9 cellular contexts compared by ENCODE assay signal in the genomic region with DNA sequence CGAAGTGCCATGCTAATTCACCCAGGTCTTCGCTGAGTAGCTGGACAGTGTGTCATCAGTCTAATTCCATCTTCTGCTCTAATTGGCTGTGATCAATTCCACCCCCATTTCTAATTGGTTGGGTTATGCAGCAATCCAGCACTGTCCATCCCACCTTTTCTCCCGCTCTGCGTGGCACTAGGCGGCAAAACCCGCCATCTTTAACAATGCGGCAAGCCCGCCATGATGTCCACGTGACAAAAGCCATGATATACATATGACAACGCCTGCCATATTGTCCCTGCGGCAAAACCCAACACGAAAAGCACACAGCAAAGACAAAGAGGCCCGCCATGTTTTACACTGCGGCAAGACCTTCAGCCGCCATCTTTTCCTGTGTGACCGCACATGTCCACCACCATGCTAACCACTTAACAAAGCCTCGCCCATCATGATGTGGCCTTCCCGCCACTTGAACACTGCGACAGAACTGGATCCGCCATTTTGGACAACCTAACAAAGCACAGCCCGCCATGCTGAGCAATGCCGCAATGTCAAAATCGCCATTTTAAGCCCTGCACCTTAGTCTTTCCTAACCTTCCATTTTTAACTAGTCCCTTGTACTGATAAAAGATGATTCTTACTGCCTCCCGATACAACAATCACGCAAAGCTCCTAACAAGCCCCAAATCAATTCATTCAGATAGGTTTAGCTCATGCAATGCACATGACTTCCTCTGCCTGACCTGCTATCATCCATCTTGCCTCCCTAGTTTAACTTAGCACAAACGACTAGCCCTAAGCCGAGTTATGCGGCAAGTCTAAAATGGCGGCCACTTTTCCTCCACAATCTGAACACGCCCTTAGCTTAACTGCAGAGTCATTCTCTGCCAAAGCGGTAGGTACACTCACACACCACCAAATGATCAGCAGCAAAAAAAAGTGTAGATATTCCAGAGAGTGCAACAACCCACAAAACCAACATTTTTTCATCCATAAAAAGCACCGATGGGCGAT. TPM values are rescaled to one million over a fixed set of nuclear protein-coding genes. Genes with fewer than 3 reads are reported as not detected.
DNase-seq lines count a peak whose midpoint lies in the region; ATAC-seq and TF ChIP-seq lines count a peak whose summit lies in the region.
"Had no signal": no experiment of that assay in that cellular context is flagged by ENCODE, and none has a peak within 500 bp of the region (broad histone marks: within the 10 kb centered on the region; RNA-seq: fewer than 3 reads in every experiment).

No MANE protein-coding gene starts in this region.

- peak overlapping the region; percentile 90 for H3K27ac ChIP-seq in SK-N-MC

- peaks cover 24% of the 10 kb centered on the region for H3K36me3 ChIP-seq in SK-N-MC (ENCODE audit: insufficient read depth, low read length)

- no peaks in the 10 kb centered on the region for H3K36me3 Mint-ChIP-seq in immature natural killer cell

- peak; percentile 91 for DNase-seq in AG09309 (ENCODE audit: low read depth)
- peak; percentile 79 for DNase-seq in SK-N-MC (ENCODE audit: low read depth, low spot score)
- peak; percentile 84 to 88 (median 87) for DNase-seq in immature natural killer cell
- DNase-seq in COR-L47 (lab: John Stamatoyannopoulos, UW): no peak
- DNase-seq in NCI-H1694 treated with DMSO at 0.1 percent for 48 hours (lab: John Stamatoyannopoulos, UW): no peak

- H3K4me1 Mint-ChIP-seq in immature natural killer cell: peaks cover 42 to 50% of the 10 kb centered on the region in 2 donors

- peak overlapping the region; percentile 64 for H3K4me3 ChIP-seq in AG09309 (ENCODE audit: control insufficient read depth, low read depth, low read length)
- H3K4me3 ChIP-seq in SK-N-MC: peak overlapping the region; percentile 77

- TF ChIP-seq CTCF in AG09309 (IDR thresholded peaks at IDR 0.05; ENCODE audit: control insufficient read depth, insufficient read depth, low read depth, low read length, missing control alignments): no peak

- peak overlapping the region; percentile 93 for H3K9ac ChIP-seq in SK-N-MC (ENCODE audit: insufficient read length)

- H3K27me3 Mint-ChIP-seq in immature natural killer cell (ENCODE audit: low read depth in 3 of 3): peaks cover 0 to 10% (median 9%) of the 10 kb centered on the region in 3 donors

- ATAC-seq in GM19467 (IDR thresholded peaks at IDR 0.05; ENCODE audit: unreplicated experiment) (peak; percentile 77), HG03442 (IDR thresholded peaks at IDR 0.05; ENCODE audit: unreplicated experiment) (no peak), GM21737 (IDR thresholded peaks at IDR 0.05; ENCODE audit: unreplicated experiment) (no peak)

- H3K4me3 Mint-ChIP-seq in immature natural killer cell: peak overlapping the region in 4 of 5 donors; percentile 90 to 95 (median 91)
- H3K4me3 Mint-ChIP-seq: T-helper 1 cell treated with Interleukin-12 subunit alpha and Interleukin-12 subunit beta and Interleukin-4 antibody, amounts not matched to agents 30 μg/mL and 1 μg/mL, for 36 hours had no signal

- H3K9me3 ChIP-seq in SK-N-MC (ENCODE audit: low read depth, low read length): no peaks in the 10 kb centered on the region

- H3K27ac Mint-ChIP-seq in immature natural killer cell: peak overlapping the region in 5 of 6 donors; percentile 91 to 94 (median 93)
- H3K27ac Mint-ChIP-seq: T-helper 1 cell treated with Interleukin-12 subunit alpha and Interleukin-12 subunit beta and Interleukin-4 antibody, amounts not matched to agents 30 μg/mL and 1 μg/mL, for 36 hours had no signal

- H3K9me3 Mint-ChIP-seq in immature natural killer cell: no peaks in the 10 kb centered on the region
- H3K9me3 Mint-ChIP-seq: T-helper 1 cell treated with Interleukin-12 subunit alpha and Interleukin-12 subunit beta and Interleukin-4 antibody, amounts not matched to agents 30 μg/mL and 1 μg/mL, for 36 hours had no signal

RNA-seq across cellular contexts. Expression of a gene that starts 1.2 kb away (rescaled TPM):
- 10 to 100 TPM in 2 of 3 donors, 1 to 10 TPM in 1; 4.2 to 12.8 (median 11.0) TPM for polyA plus RNA-seq in immature natural killer cell

Comparison
In these comparisons a context has a peak if more than half of its experiments do, and no peak if none do; other contexts are left out.
1. DNase-seq: peak in AG09309 (single experiment), SK-N-MC (single experiment) and immature natural killer cell (3 of 3); none in COR-L47 (single experiment) and NCI-H1694 treated with DMSO at 0.1 percent for 48 hours (single experiment).